1 cellular context compared by ENCODE assay signal in genomic region chr2:19059076-19059475, GRCh38.
TF ChIP-seq lines count a peak whose summit lies in the region.

No MANE protein-coding gene starts in this region.

TF ChIP-seq in H1, 55 proteins besides CTCF, POLR2A, EP300 and RAD21 (continued from another document):
- no peak for TF ChIP-seq HDAC2 (IDR thresholded peaks at IDR 0.05; ENCODE audit: borderline replicate concordance in 1 of 2, low read depth in 2 of 2, low read length in 2 of 2)
